In the genomic region with DNA sequence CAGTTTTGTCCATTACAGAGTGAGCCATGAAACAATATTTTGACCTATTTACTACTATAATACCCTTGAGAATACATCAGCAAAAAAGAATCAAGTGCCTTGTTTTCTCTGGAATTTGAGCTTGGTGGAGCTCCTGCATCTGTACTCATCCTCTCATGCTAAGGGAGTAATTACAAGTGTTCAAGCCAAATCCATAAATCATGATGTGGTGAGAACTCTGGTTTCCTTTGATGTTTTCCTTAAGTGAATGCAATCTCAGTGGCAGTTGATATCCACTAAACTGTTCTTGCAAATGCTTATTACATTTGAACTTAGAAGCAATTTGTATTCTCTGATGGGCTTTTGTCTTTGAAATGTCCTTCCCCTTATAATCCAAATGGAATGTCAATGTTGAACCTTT, we compare ENCODE assay signal across 1 cellular context.
TF ChIP-seq lines count a peak whose summit lies in the region.

No MANE protein-coding gene starts in this region.

TF ChIP-seq in H1, 55 proteins besides CTCF, POLR2A, EP300 and RAD21 (continued from another document):
- TF ChIP-seq, protein P1, sequence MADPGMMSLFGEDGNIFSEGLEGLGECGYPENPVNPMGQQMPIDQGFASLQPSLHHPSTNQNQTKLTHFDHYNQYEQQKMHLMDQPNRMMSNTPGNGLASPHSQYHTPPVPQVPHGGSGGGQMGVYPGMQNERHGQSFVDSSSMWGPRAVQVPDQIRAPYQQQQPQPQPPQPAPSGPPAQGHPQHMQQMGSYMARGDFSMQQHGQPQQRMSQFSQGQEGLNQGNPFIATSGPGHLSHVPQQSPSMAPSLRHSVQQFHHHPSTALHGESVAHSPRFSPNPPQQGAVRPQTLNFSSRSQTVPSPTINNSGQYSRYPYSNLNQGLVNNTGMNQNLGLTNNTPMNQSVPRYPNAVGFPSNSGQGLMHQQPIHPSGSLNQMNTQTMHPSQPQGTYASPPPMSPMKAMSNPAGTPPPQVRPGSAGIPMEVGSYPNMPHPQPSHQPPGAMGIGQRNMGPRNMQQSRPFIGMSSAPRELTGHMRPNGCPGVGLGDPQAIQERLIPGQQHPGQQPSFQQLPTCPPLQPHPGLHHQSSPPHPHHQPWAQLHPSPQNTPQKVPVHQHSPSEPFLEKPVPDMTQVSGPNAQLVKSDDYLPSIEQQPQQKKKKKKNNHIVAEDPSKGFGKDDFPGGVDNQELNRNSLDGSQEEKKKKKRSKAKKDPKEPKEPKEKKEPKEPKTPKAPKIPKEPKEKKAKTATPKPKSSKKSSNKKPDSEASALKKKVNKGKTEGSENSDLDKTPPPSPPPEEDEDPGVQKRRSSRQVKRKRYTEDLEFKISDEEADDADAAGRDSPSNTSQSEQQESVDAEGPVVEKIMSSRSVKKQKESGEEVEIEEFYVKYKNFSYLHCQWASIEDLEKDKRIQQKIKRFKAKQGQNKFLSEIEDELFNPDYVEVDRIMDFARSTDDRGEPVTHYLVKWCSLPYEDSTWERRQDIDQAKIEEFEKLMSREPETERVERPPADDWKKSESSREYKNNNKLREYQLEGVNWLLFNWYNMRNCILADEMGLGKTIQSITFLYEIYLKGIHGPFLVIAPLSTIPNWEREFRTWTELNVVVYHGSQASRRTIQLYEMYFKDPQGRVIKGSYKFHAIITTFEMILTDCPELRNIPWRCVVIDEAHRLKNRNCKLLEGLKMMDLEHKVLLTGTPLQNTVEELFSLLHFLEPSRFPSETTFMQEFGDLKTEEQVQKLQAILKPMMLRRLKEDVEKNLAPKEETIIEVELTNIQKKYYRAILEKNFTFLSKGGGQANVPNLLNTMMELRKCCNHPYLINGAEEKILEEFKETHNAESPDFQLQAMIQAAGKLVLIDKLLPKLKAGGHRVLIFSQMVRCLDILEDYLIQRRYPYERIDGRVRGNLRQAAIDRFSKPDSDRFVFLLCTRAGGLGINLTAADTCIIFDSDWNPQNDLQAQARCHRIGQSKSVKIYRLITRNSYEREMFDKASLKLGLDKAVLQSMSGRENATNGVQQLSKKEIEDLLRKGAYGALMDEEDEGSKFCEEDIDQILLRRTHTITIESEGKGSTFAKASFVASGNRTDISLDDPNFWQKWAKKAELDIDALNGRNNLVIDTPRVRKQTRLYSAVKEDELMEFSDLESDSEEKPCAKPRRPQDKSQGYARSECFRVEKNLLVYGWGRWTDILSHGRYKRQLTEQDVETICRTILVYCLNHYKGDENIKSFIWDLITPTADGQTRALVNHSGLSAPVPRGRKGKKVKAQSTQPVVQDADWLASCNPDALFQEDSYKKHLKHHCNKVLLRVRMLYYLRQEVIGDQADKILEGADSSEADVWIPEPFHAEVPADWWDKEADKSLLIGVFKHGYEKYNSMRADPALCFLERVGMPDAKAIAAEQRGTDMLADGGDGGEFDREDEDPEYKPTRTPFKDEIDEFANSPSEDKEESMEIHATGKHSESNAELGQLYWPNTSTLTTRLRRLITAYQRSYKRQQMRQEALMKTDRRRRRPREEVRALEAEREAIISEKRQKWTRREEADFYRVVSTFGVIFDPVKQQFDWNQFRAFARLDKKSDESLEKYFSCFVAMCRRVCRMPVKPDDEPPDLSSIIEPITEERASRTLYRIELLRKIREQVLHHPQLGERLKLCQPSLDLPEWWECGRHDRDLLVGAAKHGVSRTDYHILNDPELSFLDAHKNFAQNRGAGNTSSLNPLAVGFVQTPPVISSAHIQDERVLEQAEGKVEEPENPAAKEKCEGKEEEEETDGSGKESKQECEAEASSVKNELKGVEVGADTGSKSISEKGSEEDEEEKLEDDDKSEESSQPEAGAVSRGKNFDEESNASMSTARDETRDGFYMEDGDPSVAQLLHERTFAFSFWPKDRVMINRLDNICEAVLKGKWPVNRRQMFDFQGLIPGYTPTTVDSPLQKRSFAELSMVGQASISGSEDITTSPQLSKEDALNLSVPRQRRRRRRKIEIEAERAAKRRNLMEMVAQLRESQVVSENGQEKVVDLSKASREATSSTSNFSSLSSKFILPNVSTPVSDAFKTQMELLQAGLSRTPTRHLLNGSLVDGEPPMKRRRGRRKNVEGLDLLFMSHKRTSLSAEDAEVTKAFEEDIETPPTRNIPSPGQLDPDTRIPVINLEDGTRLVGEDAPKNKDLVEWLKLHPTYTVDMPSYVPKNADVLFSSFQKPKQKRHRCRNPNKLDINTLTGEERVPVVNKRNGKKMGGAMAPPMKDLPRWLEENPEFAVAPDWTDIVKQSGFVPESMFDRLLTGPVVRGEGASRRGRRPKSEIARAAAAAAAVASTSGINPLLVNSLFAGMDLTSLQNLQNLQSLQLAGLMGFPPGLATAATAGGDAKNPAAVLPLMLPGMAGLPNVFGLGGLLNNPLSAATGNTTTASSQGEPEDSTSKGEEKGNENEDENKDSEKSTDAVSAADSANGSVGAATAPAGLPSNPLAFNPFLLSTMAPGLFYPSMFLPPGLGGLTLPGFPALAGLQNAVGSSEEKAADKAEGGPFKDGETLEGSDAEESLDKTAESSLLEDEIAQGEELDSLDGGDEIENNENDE (IDR thresholded peaks at IDR 0.05; ENCODE audit: insufficient replicate concordance, low read length): no peak
